In genomic region chr4:100299019-100299418, GRCh38 we compare ENCODE assay signal across 12 cellular contexts.
DNase-seq lines count a peak whose midpoint lies in the region; ATAC-seq and TF ChIP-seq lines count a peak whose summit lies in the region.
"Had no signal": no experiment of that assay in that cellular context is flagged by ENCODE, and none has a peak within 500 bp of the region (broad histone marks: within the 10 kb centered on the region; RNA-seq: fewer than 3 reads in every experiment).

No MANE protein-coding gene starts in this region.

- H3K4me3 ChIP-seq in mammary epithelial cell (replicated peaks in 1 of 3; ENCODE audit: insufficient read depth in 1 of 3, low read depth in 2 of 3, low read length in 3 of 3) = no peak overlapping the region
- no peak overlapping the region for H3K4me3 ChIP-seq in urinary bladder (ENCODE audit: low read depth, low read length)

- H3K36me3 ChIP-seq in mammary epithelial cell (ENCODE audit: insufficient read depth, low read length) (no peaks in the 10 kb centered on the region), urinary bladder (ENCODE audit: insufficient read depth) (no peaks in the 10 kb centered on the region)

- peaks cover 0 to 1% (median 0%) of the 10 kb centered on the region in 6 donors for H3K9me3 Mint-ChIP-seq in immature natural killer cell
- H3K9me3 Mint-ChIP-seq: activated B cell treated with CpG ODN at 0.5 μM for 24 hours had no signal

- no peaks in the 10 kb centered on the region for H3K9me3 ChIP-seq in mammary epithelial cell (replicated peaks; ENCODE audit: insufficient read depth, low read length)

- dilution Hi-C loops in mammary epithelial cell (cut with HindIII; ENCODE audit: low sequenced_read_pairs) = no loop called here

- H3K27me3 ChIP-seq in mammary epithelial cell (ENCODE audit: insufficient read depth, low read length) = no peaks in the 10 kb centered on the region

- no peaks in the 10 kb centered on the region for H3K36me3 Mint-ChIP-seq in immature natural killer cell

- WGBS in mammary epithelial cell (ENCODE audit: low coverage, missing lambda C conversion rate) = 88% methylated on average over 1 of the region's 1 CpG
- 37% methylated on average over 1 of the region's 1 CpG for WGBS in urinary bladder

- DNase-seq in HS-5 (ENCODE audit: low read depth) (peak; percentile 80), mammary epithelial cell (peak; percentile 54), kidney tubule cell (ENCODE audit: low spot score) (peak; percentile 86), immature natural killer cell (no peak), HuH-7 (ENCODE audit: low spot score) (no peak)
- DNase-seq: activated B cell treated with CpG ODN at 0.5 μM for 24 hours; H7; kidney; NCI-H526; stimulated activated CD4-positive, alpha-beta T cell treated with anti-CD3 and anti-CD28 coated beads, Interleukin-2, amount 100 ng/mL, for 48 hours had no signal

- H3K4me1 Mint-ChIP-seq in immature natural killer cell = no peaks in the 10 kb centered on the region
- H3K4me1 Mint-ChIP-seq: activated B cell treated with CpG ODN at 0.5 μM for 24 hours had no signal

- H3K27ac Mint-ChIP-seq in immature natural killer cell = no peak overlapping the region
- H3K27ac Mint-ChIP-seq: activated B cell treated with CpG ODN at 0.5 μM for 24 hours had no signal

- CTCF ChIA-PET in mammary epithelial cell (lab: Charles Lee; ENCODE audit: low non-redundant PET) = no interaction called here

- intact Hi-C loops in mammary epithelial cell (cut with micrococcal nuclease) = no loop called here

- H2AFZ ChIP-seq in mammary epithelial cell (ENCODE audit: low read depth, low read length) = peak overlapping the region; percentile 22

- H3K4me1 ChIP-seq in mammary epithelial cell (ENCODE audit: insufficient read depth, low read length) (no peaks in the 10 kb centered on the region), urinary bladder (ENCODE audit: insufficient read depth) (no peaks in the 10 kb centered on the region)

- TF ChIP-seq CTCF in mammary epithelial cell (conservative IDR thresholded peaks at IDR 0.05 in 1 of 2, IDR thresholded peaks at IDR 0.05 in 1 of 2; ENCODE audit: extremely low read depth in 1 of 2, insufficient read depth in 1 of 2, low read depth in 1 of 2, low read length in 2 of 2) = no peak

- in situ Hi-C loops in mammary epithelial cell (cut with MboI; ENCODE audit: low sequenced_read_pairs in 2 of 2) = no loop called here

- H3K4me3 Mint-ChIP-seq in immature natural killer cell = no peak overlapping the region
- H3K4me3 Mint-ChIP-seq: activated B cell treated with CpG ODN at 0.5 μM for 24 hours had no signal

- no peaks in the 10 kb centered on the region for H3K79me2 ChIP-seq in mammary epithelial cell (ENCODE audit: insufficient read depth, low read length)

- no peaks in the 10 kb centered on the region for H4K20me1 ChIP-seq in mammary epithelial cell (ENCODE audit: insufficient read depth, low read length)

- BruUV-seq in mammary epithelial cell (replicated peaks; lab: Mats Ljungman, UMichigan) = no TSS peak

- no peak overlapping the region for H3K27ac ChIP-seq in mammary epithelial cell (ENCODE audit: insufficient read depth, low read depth, low read length)
- H3K27ac ChIP-seq in urinary bladder (ENCODE audit: low read depth) = peak overlapping the region; percentile 79

- H3K9ac ChIP-seq in mammary epithelial cell (ENCODE audit: insufficient read depth, low read length) = no peak overlapping the region

- H3K4me2 ChIP-seq in mammary epithelial cell (ENCODE audit: insufficient read depth, low read depth, low read length) = no peak overlapping the region

- no peak for ATAC-seq in HG02938 (IDR thresholded peaks at IDR 0.05; ENCODE audit: unreplicated experiment)

- H3K27me3 Mint-ChIP-seq in immature natural killer cell (ENCODE audit: low read depth in 3 of 3) = peaks cover 0 to 2% (median 0%) of the 10 kb centered on the region in 3 donors

Comparison
In these comparisons a context has a peak if more than half of its experiments do, and no peak if none do; other contexts are left out.
1. DNase-seq: peak in HS-5 (single experiment), mammary epithelial cell (single experiment) and kidney tubule cell (single experiment); none in immature natural killer cell (0 of 3) and HuH-7 (single experiment).